ENCODE assay signal across 8 cellular contexts in the genomic region with DNA sequence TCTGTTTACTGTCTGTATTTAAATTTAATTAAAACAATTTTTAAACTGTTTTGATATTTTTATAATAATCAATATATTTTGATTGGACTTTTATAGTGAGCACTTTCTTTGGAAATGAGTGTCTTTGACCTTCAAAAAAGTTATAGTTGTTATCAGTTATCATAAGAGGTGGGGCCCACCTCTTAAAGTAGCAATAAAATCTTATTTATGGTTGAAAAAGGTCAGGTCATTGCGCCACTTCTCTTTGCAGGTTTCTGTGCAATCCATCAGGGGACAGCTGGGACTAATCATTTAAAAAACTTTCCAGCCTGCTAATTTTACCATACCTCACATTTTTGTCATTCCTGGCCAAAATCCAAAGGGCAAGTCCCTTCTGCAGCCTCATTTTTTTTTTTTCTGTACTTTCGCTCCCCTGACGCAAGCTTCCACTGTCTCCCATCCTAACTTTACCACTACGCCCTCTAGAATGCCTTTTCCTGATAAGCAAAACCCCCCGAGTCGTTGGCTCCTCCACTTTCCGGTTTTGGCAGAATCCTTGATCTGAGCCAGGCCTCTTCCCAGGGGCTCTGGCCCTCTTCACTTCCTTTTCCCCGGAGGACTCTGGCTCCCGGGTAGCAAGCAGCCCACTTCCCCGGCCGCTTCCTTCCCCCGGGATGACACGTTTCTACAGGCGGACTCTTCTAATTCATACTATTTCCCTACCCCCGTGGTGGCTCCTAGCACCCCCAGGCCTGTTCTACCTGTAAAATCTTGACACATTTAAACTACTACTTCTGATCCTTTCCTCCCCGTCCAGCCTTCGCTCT. TPM values are rescaled to one million over a fixed set of nuclear protein-coding genes. Genes with fewer than 3 reads are reported as not detected.
A peak's percentile ranks its signal among the peaks of the same experiment; 100 is the strongest.
DNase-seq lines count a peak whose midpoint lies in the region; ATAC-seq and TF ChIP-seq lines count a peak whose summit lies in the region.

No MANE protein-coding gene starts in this region.

- H3K4me3 ChIP-seq in NT2/D1 (ENCODE audit: insufficient read length, low read depth) (peak overlapping the region; percentile 39), iPS-20b (ENCODE audit: low read length) (peak overlapping the region; percentile 85), gastrocnemius medialis (peak overlapping the region; percentile 71 to 89 (median 82))

- H3K27me3 Mint-ChIP-seq in brain = peaks cover 16% of the 10 kb centered on the region

- H3K27ac Mint-ChIP-seq in brain = peak overlapping the region; percentile 90 to 97 (median 96)

- H3K27ac ChIP-seq in iPS-20b (ENCODE audit: low read length) (no peak overlapping the region), gastrocnemius medialis (peak overlapping the region; percentile 96 to 100 (median 99))

- TF ChIP-seq POLR2A in gastrocnemius medialis (IDR thresholded peaks at IDR 0.05) = no peak

- H3K36me3 ChIP-seq in NT2/D1 (ENCODE audit: insufficient read depth, insufficient read length, low read length) (peaks cover 10% of the 10 kb centered on the region), iPS-20b (ENCODE audit: insufficient read depth, low read depth, low read length) (peaks cover 6% of the 10 kb centered on the region; the same call in 1 of the 2 replicates), gastrocnemius medialis (no peaks in the 10 kb centered on the region)

- H3K4me1 ChIP-seq in NT2/D1 (ENCODE audit: insufficient read depth, insufficient read length) (no peaks in the 10 kb centered on the region), iPS-20b (ENCODE audit: insufficient read depth, low read length) (peaks cover 4% of the 10 kb centered on the region; the same call in 1 of the 2 replicates), gastrocnemius medialis (peaks cover 17 to 19% of the 10 kb centered on the region in 2 donors)

- in situ Hi-C loops in gastrocnemius medialis (cut with MboI; ENCODE audit: low sequenced_read_pairs in 4 of 4) = loop anchor here (10.0 to 25.0 kb wide), 4 partner anchors 62 to 572 kb away; a partner anchor contains a TSS

- DNase-seq in DMS153 (lab: John Stamatoyannopoulos, UW) (peak; percentile 4), DMS153 treated with DMSO at 0.1 percent for 48 hours (lab: John Stamatoyannopoulos, UW; ENCODE audit: unreplicated experiment) (no peak), NT2/D1 (ENCODE audit: low read depth, low spot score) (peak; percentile 32), gastrocnemius medialis (peak in 1 of 2 donors; percentile 6)

- peaks cover 0 to 20% (median 8%) of the 10 kb centered on the region in 5 experiments for H3K9me3 Mint-ChIP-seq in brain

- H3K4me1 Mint-ChIP-seq in brain = peaks cover 49% of the 10 kb centered on the region

- TF ChIP-seq CTCF in brain (conservative IDR thresholded peaks at IDR 0.05) (no peak), gastrocnemius medialis (IDR thresholded peaks at IDR 0.05 in 4 of 5, conservative IDR thresholded peaks at IDR 0.05 in 1 of 5) (no peak)

- intact Hi-C loops in gastrocnemius medialis (cut with DNase I; ENCODE audit: low total_unique reads) = loop anchor here (1.0 to 10.0 kb wide), 8 partner anchors 45 to 1094 kb away; a partner anchor contains a TSS

- ATAC-seq in HG03039 (IDR thresholded peaks at IDR 0.05; ENCODE audit: unreplicated experiment) (peak; percentile 0), gastrocnemius medialis (peak; percentile 4 to 6), HG03457 (IDR thresholded peaks at IDR 0.05; ENCODE audit: unreplicated experiment) (no peak)

- peak overlapping the region; percentile 90 to 96 (median 94) for H3K4me3 Mint-ChIP-seq in brain

- H3K36me3 Mint-ChIP-seq in brain = peaks cover 28% of the 10 kb centered on the region

- H3K27me3 ChIP-seq in NT2/D1 (ENCODE audit: insufficient read depth, insufficient read length) (no peaks in the 10 kb centered on the region), iPS-20b (ENCODE audit: insufficient read depth, low read length) (no peaks in the 10 kb centered on the region), gastrocnemius medialis (no peaks in the 10 kb centered on the region)

- H3K9ac ChIP-seq in NT2/D1 (ENCODE audit: insufficient read length, low read depth) (peak overlapping the region; percentile 78), iPS-20b (ENCODE audit: low read depth, low read length) (peak overlapping the region; percentile 64; the same call in 1 of the 2 replicates)

- no peaks in the 10 kb centered on the region for H3K9me3 ChIP-seq in NT2/D1 (ENCODE audit: insufficient read depth, low read length)
- no peaks in the 10 kb centered on the region for H3K9me3 ChIP-seq in iPS-20b (ENCODE audit: insufficient read depth, low read depth, low read length)
- no peaks in the 10 kb centered on the region for H3K9me3 ChIP-seq in gastrocnemius medialis

RNA-seq across cellular contexts. Expression of a gene that starts 1.1 kb away (rescaled TPM):
- polyA plus RNA-seq in brain (ENCODE audit: insufficient read depth, low read depth, low replicate concordance) = 39.4 TPM
- total RNA-seq in gastrocnemius medialis = 10 to 100 TPM; 19.8 to 29.9 (median 28.2) TPM

RNA-seq across cellular contexts. Expression of a gene that starts 44.4 kb away (rescaled TPM):
- polyA plus RNA-seq in brain (ENCODE audit: insufficient read depth, low read depth, low replicate concordance) = 9.3 TPM
- 1 to 10 TPM; 6.8 to 8.3 (median 7.3) TPM for total RNA-seq in gastrocnemius medialis
